ENCODE assay signal across 1 cellular context in the genomic region with DNA sequence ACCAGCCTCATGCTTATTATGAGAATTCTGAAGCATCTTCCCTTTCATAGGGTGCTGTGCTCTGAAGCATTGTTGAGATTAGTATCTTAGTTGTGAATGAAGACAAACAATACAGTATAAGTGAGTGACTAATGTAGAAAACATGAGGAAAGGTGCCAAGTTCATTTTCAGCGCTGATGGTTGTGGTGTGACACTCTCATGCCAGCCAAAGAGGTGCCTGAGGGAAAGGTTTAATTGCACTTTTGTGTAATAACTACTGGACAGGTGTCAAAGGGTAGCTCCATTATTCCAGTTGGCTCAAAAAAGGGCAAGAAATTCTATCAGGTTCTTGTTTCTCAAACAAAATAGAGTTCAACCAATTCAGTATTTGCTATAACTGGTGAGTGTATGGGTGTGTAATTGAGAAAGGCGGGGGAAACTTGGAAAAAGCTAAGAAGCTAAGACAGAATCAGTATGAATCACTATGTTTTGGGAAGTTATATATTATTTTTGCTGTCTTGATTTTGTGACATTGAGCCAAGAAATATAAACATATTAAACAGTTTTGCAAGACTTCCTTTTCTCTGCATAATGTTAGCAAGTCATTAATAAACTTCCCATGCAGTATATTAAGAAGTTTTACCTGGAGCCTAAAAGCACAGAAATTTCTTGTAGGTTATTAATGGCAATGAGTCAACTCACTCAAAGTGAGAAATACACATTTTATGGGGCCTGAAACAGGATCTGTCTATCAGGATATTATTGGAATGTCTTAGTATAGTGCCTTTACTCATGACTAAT.
TF ChIP-seq lines count a peak whose summit lies in the region.

No MANE protein-coding gene starts in this region.

TF ChIP-seq in SK-N-SH, 30 proteins besides CTCF, POLR2A, EP300 and RAD21 (continued from another document):
- TF ChIP-seq MEF2A (IDR thresholded peaks at IDR 0.05; ENCODE audit: borderline replicate concordance, low read depth) (0 out of 2 replicates have a peak, but pooled peaks have one; percentile 12), NRF1 (IDR thresholded peaks at IDR 0.05; ENCODE audit: low read depth, low read length) (no peak)
